ENCODE assay signal across 8 cellular contexts in the genomic region with DNA sequence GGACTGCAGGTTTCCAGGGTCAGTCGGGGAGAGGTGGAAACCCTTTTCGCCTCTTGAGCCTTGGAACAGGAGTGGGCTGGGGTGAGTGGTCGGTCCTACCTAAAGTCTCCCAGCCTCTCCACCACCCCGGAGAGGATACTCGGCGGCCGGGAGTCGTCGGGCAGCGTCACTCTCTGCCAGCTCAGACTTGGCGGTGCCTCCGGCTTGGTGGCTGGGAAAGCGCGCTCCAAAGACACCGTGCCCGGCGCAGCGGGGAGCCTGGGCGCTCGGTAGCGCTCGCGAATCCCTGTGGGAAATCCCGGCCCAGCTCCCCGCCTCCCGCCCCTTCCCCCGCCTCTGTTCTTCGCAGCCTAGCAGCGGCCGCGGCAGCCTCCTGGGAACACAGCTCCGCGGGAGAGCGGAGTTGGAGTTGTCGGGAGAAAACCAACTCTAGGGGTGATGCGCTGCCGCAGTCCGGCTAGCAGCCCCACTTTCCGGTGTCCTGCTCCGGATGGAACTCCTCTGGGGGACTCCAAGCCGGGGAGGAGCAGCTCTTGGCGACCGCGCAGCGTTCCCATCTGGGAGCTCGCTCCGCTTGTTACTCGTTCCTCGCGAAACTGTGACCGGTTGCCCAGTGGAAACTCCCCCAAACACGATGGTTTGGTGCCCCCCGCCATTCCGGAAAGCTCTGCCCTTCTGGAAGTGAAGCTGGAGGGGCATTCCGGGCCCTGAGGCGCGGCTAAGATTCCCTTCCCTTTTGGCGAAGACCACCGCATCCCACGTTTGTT. TPM values are rescaled to one million over a fixed set of nuclear protein-coding genes. Genes with fewer than 3 reads are reported as not detected.
DNase-seq lines count a peak whose midpoint lies in the region; ATAC-seq and TF ChIP-seq lines count a peak whose summit lies in the region.

No MANE protein-coding gene starts in this region.

- H3K9me3 ChIP-seq in BLaER1 treated with 17β-estradiol and CSF1 and Interleukin-3, amounts not matched to agents 10 nM and 100 nM (replicated peaks in 1 of 11): no peaks in the 10 kb centered on the region
- no peaks in the 10 kb centered on the region for H3K9me3 ChIP-seq in neural progenitor cell (ENCODE audit: low read depth)

- H3K79me2 ChIP-seq in neural progenitor cell (ENCODE audit: low read depth): peaks cover 36% of the 10 kb centered on the region

- DNase-seq in M059J (ENCODE audit: low read depth): peak; percentile 31
- DNase-seq in dorsolateral prefrontal cortex: peak in 7 of 10 donors; percentile 29 to 67 (median 48)
- DNase-seq in neural progenitor cell (ENCODE audit: low spot score): peak; percentile 81
- DNase-seq in amniotic stem cell (lab: John Stamatoyannopoulos, UW): no peak
- DNase-seq in activated naive CD4-positive, alpha-beta T cell treated with anti-CD3 and anti-CD28 coated beads for 36 hours: no peak

- H3F3A ChIP-seq in neural progenitor cell (ENCODE audit: low read depth): no peaks in the 10 kb centered on the region

- peak overlapping the region; percentile 71 for H2AFZ ChIP-seq in neural progenitor cell (replicated peaks)

- H3K4me3 ChIP-seq in BLaER1 treated with 17β-estradiol and CSF1 and Interleukin-3, amounts not matched to agents 10 nM and 100 nM: peak overlapping the region; percentile 59 to 74 (median 66)
- peak overlapping the region; percentile 41 to 84 (median 71) for H3K4me3 ChIP-seq in dorsolateral prefrontal cortex
- H3K4me3 ChIP-seq in neural progenitor cell: peak overlapping the region; percentile 85

- H3K4me3 Mint-ChIP-seq in neural progenitor cell: peak overlapping the region; percentile 99
- H3K4me3 Mint-ChIP-seq in activated naive CD4-positive, alpha-beta T cell treated with anti-CD3 and anti-CD28 coated beads for 36 hours: no peak overlapping the region

- H3K27me3 Mint-ChIP-seq in neural progenitor cell (ENCODE audit: insufficient read depth, low read depth): peaks cover 30% of the 10 kb centered on the region
- peaks cover 47% of the 10 kb centered on the region for H3K27me3 Mint-ChIP-seq in activated naive CD4-positive, alpha-beta T cell treated with anti-CD3 and anti-CD28 coated beads for 36 hours (ENCODE audit: low read depth)

- H3K36me3 Mint-ChIP-seq in neural progenitor cell: no peaks in the 10 kb centered on the region
- H3K36me3 Mint-ChIP-seq in activated naive CD4-positive, alpha-beta T cell treated with anti-CD3 and anti-CD28 coated beads for 36 hours (ENCODE audit: low read depth): no peaks in the 10 kb centered on the region

- TF ChIP-seq POLR2A in GM18505 (IDR thresholded peaks at IDR 0.05; ENCODE audit: borderline replicate concordance, extremely low read depth, insufficient read depth, insufficient read length): no peak

- H3K27me3 ChIP-seq in BLaER1 treated with 17β-estradiol and CSF1 and Interleukin-3, amounts not matched to agents 10 nM and 100 nM: peaks cover 40 to 52% (median 47%) of the 10 kb centered on the region in 11 experiments
- H3K27me3 ChIP-seq in dorsolateral prefrontal cortex (peaks cover 0 to 34% (median 9%) of the 10 kb centered on the region in 45 donors), neural progenitor cell (peaks cover 54% of the 10 kb centered on the region)

- H3K27ac Mint-ChIP-seq in neural progenitor cell: no peak overlapping the region
- H3K27ac Mint-ChIP-seq in activated naive CD4-positive, alpha-beta T cell treated with anti-CD3 and anti-CD28 coated beads for 36 hours: no peak overlapping the region

- no peak for ATAC-seq in HG03196 (IDR thresholded peaks at IDR 0.05; ENCODE audit: unreplicated experiment)
- no peak for ATAC-seq in GM18505 (IDR thresholded peaks at IDR 0.05; ENCODE audit: unreplicated experiment)

- H3K36me3 ChIP-seq in BLaER1 treated with 17β-estradiol and CSF1 and Interleukin-3, amounts not matched to agents 10 nM and 100 nM: no peaks in the 10 kb centered on the region
- no peaks in the 10 kb centered on the region for H3K36me3 ChIP-seq in neural progenitor cell

- H4K20me1 ChIP-seq in BLaER1 treated with 17β-estradiol and CSF1 and Interleukin-3, amounts not matched to agents 10 nM and 100 nM: peaks cover 0 to 41% (median 23%) of the 10 kb centered on the region in 11 experiments; a peak in 16 of 22 replicates
- H4K20me1 ChIP-seq in neural progenitor cell (ENCODE audit: low read depth): peaks cover 10% of the 10 kb centered on the region

- no peak overlapping the region for H3K27ac ChIP-seq in BLaER1 treated with 17β-estradiol and CSF1 and Interleukin-3, amounts not matched to agents 10 nM and 100 nM
- H3K27ac ChIP-seq in dorsolateral prefrontal cortex (peak overlapping the region in 22 of 59 donors; percentile 4 to 78 (median 59)), neural progenitor cell (no peak overlapping the region)

- peak overlapping the region in 4 of 11 experiments; percentile 63 to 75 (median 68); a peak in 4 of 22 replicates for H3K9ac ChIP-seq in BLaER1 treated with 17β-estradiol and CSF1 and Interleukin-3, amounts not matched to agents 10 nM and 100 nM
- H3K9ac ChIP-seq in neural progenitor cell: no peak overlapping the region

- intact Hi-C loops in dorsolateral prefrontal cortex (cut with DNase I): loop anchor here (5.0 to 10.0 kb wide), 6 partner anchors 101 to 1248 kb away; no protein-coding TSS in a partner anchor
- intact Hi-C loops in activated naive CD4-positive, alpha-beta T cell treated with anti-CD3 and anti-CD28 coated beads for 36 hours (cut with micrococcal nuclease): no loop called here

- CTCF ChIA-PET in activated naive CD4-positive, alpha-beta T cell treated with anti-CD3 and anti-CD28 coated beads for 36 hours (lab: Charles Lee): interaction anchor here (0.7 to 2.1 kb wide), 3 partner anchors 40 to 562 kb away, joined by 3 to 7 read pairs (median 4); no protein-coding TSS in a partner anchor

- H3K4me2 ChIP-seq in BLaER1 treated with 17β-estradiol and CSF1 and Interleukin-3, amounts not matched to agents 10 nM and 100 nM: peak overlapping the region; percentile 93 to 100 (median 98)
- peak overlapping the region; percentile 93 for H3K4me2 ChIP-seq in neural progenitor cell

- H3K9me3 Mint-ChIP-seq in neural progenitor cell: no peaks in the 10 kb centered on the region
- H3K9me3 Mint-ChIP-seq in activated naive CD4-positive, alpha-beta T cell treated with anti-CD3 and anti-CD28 coated beads for 36 hours: no peaks in the 10 kb centered on the region

- TF ChIP-seq CTCF in dorsolateral prefrontal cortex (IDR thresholded peaks at IDR 0.05 in 54 of 56, conservative IDR thresholded peaks at IDR 0.05 in 2 of 56; ENCODE audit: low read depth in 1 of 56, partially characterized antibody in 56 of 56) (peak in 1 of 56 donors; percentile 18), neural progenitor cell (IDR thresholded peaks at IDR 0.05) (no peak)

- H3K4me1 ChIP-seq in BLaER1 treated with 17β-estradiol and CSF1 and Interleukin-3, amounts not matched to agents 10 nM and 100 nM: peaks cover 9 to 16% (median 14%) of the 10 kb centered on the region in 10 experiments; a peak in 18 of 20 replicates
- H3K4me1 ChIP-seq in neural progenitor cell: peaks cover 15% of the 10 kb centered on the region

- peaks cover 16% of the 10 kb centered on the region for H3K4me1 Mint-ChIP-seq in neural progenitor cell
- peaks cover 9% of the 10 kb centered on the region for H3K4me1 Mint-ChIP-seq in activated naive CD4-positive, alpha-beta T cell treated with anti-CD3 and anti-CD28 coated beads for 36 hours (ENCODE audit: low read depth)

RNA-seq across cellular contexts. Expression of gene EPHB1, which starts 1.4 kb away (rescaled TPM):
- 0.22 and 1.0 TPM in 2 replicates for total RNA-seq in M059J (2014; rRNA removed; shearing (Covaris generic))
- total RNA-seq in dorsolateral prefrontal cortex (10 to 100 TPM in 119 of 120 experiments, 1 to 10 TPM in 1; 10.0 to 54.8 (median 23.0) TPM), neural progenitor cell (ENCODE audit: low replicate concordance) (8.8 and 9.1 TPM in 2 replicates)
- total RNA-seq in activated naive CD4-positive, alpha-beta T cell treated with anti-CD3 and anti-CD28 coated beads for 36 hours: under 1 TPM in 1 of 2 experiments, not detected in 1; 0.32 TPM

Comparison
In these comparisons a context has a peak if more than half of its experiments do, and no peak if none do; other contexts are left out.
1. DNase-seq: peak in M059J (single experiment), dorsolateral prefrontal cortex (7 of 10) and neural progenitor cell (single experiment); none in amniotic stem cell (single experiment) and activated naive CD4-positive, alpha-beta T cell treated with anti-CD3 and anti-CD28 coated beads for 36 hours (single experiment).
2. Peak in every context shown above with its lines, with median percentiles within 50 percentile points of each other: H3K4me3 ChIP-seq.